ENCODE assay signal across 12 cellular contexts in the genomic region with DNA sequence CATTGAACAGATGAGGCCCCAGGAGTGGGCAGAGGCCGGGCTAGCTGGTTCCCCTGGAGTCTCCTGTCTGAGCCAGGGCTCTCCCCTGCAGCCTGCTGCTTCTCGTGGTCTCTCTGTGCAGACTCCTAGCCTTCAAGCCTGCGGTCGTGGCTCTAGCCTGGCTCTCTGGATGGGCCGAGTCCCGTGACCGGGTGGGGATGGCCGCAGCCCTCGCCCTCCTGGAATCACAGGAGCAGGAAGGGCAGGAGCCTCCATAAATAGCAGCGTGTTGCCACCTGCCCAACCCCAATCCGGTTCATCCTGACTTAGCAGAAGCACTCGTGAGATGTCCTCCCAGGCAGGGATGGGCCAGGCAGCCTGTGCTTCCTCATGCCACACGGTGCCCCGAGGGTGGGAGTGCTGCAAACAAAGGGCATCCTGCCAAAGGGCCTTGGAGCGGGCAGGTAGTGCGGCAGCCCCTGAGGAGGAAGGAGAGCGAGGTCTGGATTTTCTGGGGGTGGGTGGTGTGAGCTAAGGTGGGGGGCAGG. TPM values are rescaled to one million over a fixed set of nuclear protein-coding genes. Genes with fewer than 3 reads are reported as not detected.
DNase-seq lines count a peak whose midpoint lies in the region; ATAC-seq, FAIRE-seq and TF ChIP-seq lines count a peak whose summit lies in the region.
"Had no signal": no experiment of that assay in that cellular context is flagged by ENCODE, and none has a peak within 500 bp of the region (broad histone marks: within the 10 kb centered on the region; RNA-seq: fewer than 3 reads in every experiment).

No MANE protein-coding gene starts in this region.

- H3K9me3 Mint-ChIP-seq in dendritic cell treated with granulocyte-macrophage colony-stimulating factor and Interleukin-4, amounts not matched to agents 40 ng/mL and 50 ng/mL, for 4 days: peaks cover 8% of the 10 kb centered on the region

- ATAC-seq in A549: peak; percentile 15 to 56; a peak in 3 of 6 replicates

- peak in 1 of 2 experiments; percentile 68 for DNase-seq in A549 (ENCODE audit: low read depth in 1 of 2, low spot score in 1 of 2)
- DNase-seq in HPDE6-E6E7 (ENCODE audit: extremely low spot score): peak; percentile 95
- DNase-seq in NCI-H2171 (lab: John Stamatoyannopoulos, UW): no peak
- DNase-seq in epidermal melanocyte (ENCODE audit: insufficient read length, low spot score): no peak
- no peak for DNase-seq in GM20000 (ENCODE audit: low spot score)
- no peak for DNase-seq in GF-D8 (lab: John Stamatoyannopoulos, UW)
- DNase-seq: erythroblast, KG1, NCI-H82 had no signal

- H3K4me3 Mint-ChIP-seq in dendritic cell treated with granulocyte-macrophage colony-stimulating factor and Interleukin-4, amounts not matched to agents 40 ng/mL and 50 ng/mL, for 4 days: peak overlapping the region; percentile 2

- WGBS in A549 (ENCODE audit: missing lambda C conversion rate): 71% methylated on average over 17 of the region's 17 CpGs

- peaks cover 94% of the 10 kb centered on the region for H3K4me1 Mint-ChIP-seq in dendritic cell treated with granulocyte-macrophage colony-stimulating factor and Interleukin-4, amounts not matched to agents 40 ng/mL and 50 ng/mL, for 4 days (ENCODE audit: low read depth)

- H3K36me3 ChIP-seq in mucosa of rectum (ENCODE audit: control insufficient read depth in 2 of 2, insufficient read depth in 2 of 2, low read length in 2 of 2): no peaks in the 10 kb centered on the region
- H3K36me3 ChIP-seq: SJCRH30 had no signal

- H3K4me3 ChIP-seq in A549 (no peak overlapping the region), mucosa of rectum (ENCODE audit: low read length in 2 of 2) (no peak overlapping the region)
- H3K4me3 ChIP-seq: SJCRH30 had no signal

- FAIRE-seq in A549 (lab: Jason Lieb, UNC): no peak

- H3K9ac ChIP-seq in mucosa of rectum (ENCODE audit: low read depth in 1 of 2, low read length in 2 of 2): peak overlapping the region; percentile 47 to 53

- TF ChIP-seq EP300 in A549 (IDR thresholded peaks at IDR 0.05): no peak

- POLR2A ChIA-PET in A549 (lab: Yijun Ruan, JAX): no interaction called here

- peaks cover 15% of the 10 kb centered on the region for H3K9me3 ChIP-seq in A549
- peaks cover 0 to 3% of the 10 kb centered on the region in 2 donors for H3K9me3 ChIP-seq in mucosa of rectum (ENCODE audit: control insufficient read depth in 2 of 2, low read length in 2 of 2)
- H3K9me3 ChIP-seq: SJCRH30 had no signal

- TF ChIP-seq POLR2A in A549 (IDR thresholded peaks at IDR 0.05; ENCODE audit: low read length): no peak

- H3K27me3 Mint-ChIP-seq in dendritic cell treated with granulocyte-macrophage colony-stimulating factor and Interleukin-4, amounts not matched to agents 40 ng/mL and 50 ng/mL, for 4 days: no peaks in the 10 kb centered on the region

- peak overlapping the region; percentile 86 for H3K27ac Mint-ChIP-seq in dendritic cell treated with granulocyte-macrophage colony-stimulating factor and Interleukin-4, amounts not matched to agents 40 ng/mL and 50 ng/mL, for 4 days

- intact Hi-C loops in dendritic cell treated with granulocyte-macrophage colony-stimulating factor and Interleukin-4, amounts not matched to agents 40 ng/mL and 50 ng/mL, for 4 days (cut with micrococcal nuclease): no loop called here

- peak overlapping the region; percentile 63 to 83 for H3K27ac ChIP-seq in A549
- H3K27ac ChIP-seq in mucosa of rectum (ENCODE audit: low read depth in 2 of 2, low read length in 2 of 2): peak overlapping the region; percentile 87 to 96
- H3K27ac ChIP-seq: SJCRH30 had no signal

- TF ChIP-seq RAD21 in A549 (conservative IDR thresholded peaks at IDR 0.05 in 1 of 2, IDR thresholded peaks at IDR 0.05 in 1 of 2): no peak

- no peak for TF ChIP-seq CTCF in A549 (IDR thresholded peaks at IDR 0.05)
- no peak for TF ChIP-seq CTCF in GM20000 (IDR thresholded peaks at IDR 0.05; ENCODE audit: extremely low read depth, missing control alignments)

- H3K27me3 ChIP-seq in mucosa of rectum (ENCODE audit: control insufficient read depth in 2 of 2, insufficient read depth in 2 of 2, low read length in 2 of 2): no peaks in the 10 kb centered on the region
- H3K27me3 ChIP-seq: SJCRH30 had no signal

- H3K4me1 ChIP-seq in A549: peaks cover 31% of the 10 kb centered on the region
- H3K4me1 ChIP-seq in mucosa of rectum (ENCODE audit: control insufficient read depth in 2 of 2, insufficient read depth in 2 of 2, low read length in 2 of 2): peaks cover 22 to 37% of the 10 kb centered on the region in 2 donors

- CTCF ChIA-PET in A549 (lab: Yijun Ruan, JAX): interaction anchor here (0.7 to 2.1 kb wide), 7 partner anchors 10 to 733 kb away, joined by 3 to 12 read pairs (median 4); no protein-coding TSS in a partner anchor

- no peaks in the 10 kb centered on the region for H3K36me3 Mint-ChIP-seq in dendritic cell treated with granulocyte-macrophage colony-stimulating factor and Interleukin-4, amounts not matched to agents 40 ng/mL and 50 ng/mL, for 4 days (ENCODE audit: low read depth)

- H3K4me2 ChIP-seq in A549: peak overlapping the region; percentile 52

TF ChIP-seq in A549, 52 proteins besides CTCF, POLR2A, EP300 and RAD21:
- TF ChIP-seq PBX3 (IDR thresholded peaks at IDR 0.05) (no peak), NPAS2 (CRISPR knock-in tag; IDR thresholded peaks at IDR 0.05; ENCODE audit: borderline replicate concordance) (no peak), POLR2AphosphoS2 (conservative IDR thresholded peaks at IDR 0.05; ENCODE audit: low read length) (no peak), CBX8 (IDR thresholded peaks at IDR 0.05) (no peak)
- TF ChIP-seq, protein P1, sequence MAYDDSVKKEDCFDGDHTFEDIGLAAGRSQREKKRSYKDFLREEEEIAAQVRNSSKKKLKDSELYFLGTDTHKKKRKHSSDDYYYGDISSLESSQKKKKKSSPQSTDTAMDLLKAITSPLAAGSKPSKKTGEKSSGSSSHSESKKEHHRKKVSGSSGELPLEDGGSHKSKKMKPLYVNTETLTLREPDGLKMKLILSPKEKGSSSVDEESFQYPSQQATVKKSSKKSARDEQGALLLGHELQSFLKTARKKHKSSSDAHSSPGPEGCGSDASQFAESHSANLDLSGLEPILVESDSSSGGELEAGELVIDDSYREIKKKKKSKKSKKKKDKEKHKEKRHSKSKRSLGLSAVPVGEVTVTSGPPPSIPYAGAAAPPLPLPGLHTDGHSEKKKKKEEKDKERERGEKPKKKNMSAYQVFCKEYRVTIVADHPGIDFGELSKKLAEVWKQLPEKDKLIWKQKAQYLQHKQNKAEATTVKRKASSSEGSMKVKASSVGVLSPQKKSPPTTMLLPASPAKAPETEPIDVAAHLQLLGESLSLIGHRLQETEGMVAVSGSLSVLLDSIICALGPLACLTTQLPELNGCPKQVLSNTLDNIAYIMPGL (CRISPR knock-in tag; IDR thresholded peaks at IDR 0.05; ENCODE audit: borderline replicate concordance): no peak

RNA-seq across cellular contexts. Expression of gene FOSL2, which starts 43.9 kb away (rescaled TPM):
- polyA plus RNA-seq in A549 (2011; rRNA removed): 45.7 and 50.6 TPM in 2 replicates
- polyA plus RNA-seq in A549 (2012; cell fraction: cytosol; rRNA removed): 26.7 and 37.2 TPM in 2 replicates
- 89.7 and 95.0 TPM in 2 replicates for polyA plus RNA-seq in A549 (2012; cell fraction: nucleus; rRNA removed)
- polyA plus RNA-seq in A549 (2017; fragmentation: RNase III; extraction: RNeasy Plus Mini Kit Qiagen cat#74134 plus additional on column Dnase treatment): 68.1 to 73.4 TPM (median 69.0 TPM) in 3 replicates
- polyA minus RNA-seq in A549 (2011; rRNA and poly(A)+ RNA removed): 86.7 and 103 TPM in 2 replicates

RNA-seq across cellular contexts. Expression of gene PLB1, which starts 59.3 kb away (rescaled TPM):
- polyA plus RNA-seq in A549 (2011; rRNA removed) (0.26 and 0.34 TPM in 2 replicates), A549 (2017; fragmentation: RNase III; extraction: RNeasy Plus Mini Kit Qiagen cat#74134 plus additional on column Dnase treatment) (0.81 to 1.4 TPM (median 1.2 TPM) in 3 replicates)
- polyA plus RNA-seq in A549 (2012; cell fraction: cytosol; rRNA removed): 0.13 and 0.19 TPM in 2 replicates
- 0.37 and 0.75 TPM in 2 replicates for polyA plus RNA-seq in A549 (2012; cell fraction: nucleus; rRNA removed)
- polyA minus RNA-seq in A549 (2011; rRNA and poly(A)+ RNA removed): 0.68 and 1.3 TPM in 2 replicates
